ENCODE assay signal across 20 cellular contexts in genomic region chr7:17624379-17624778, GRCh38.
"Had no signal": no experiment of that assay in that cellular context is flagged by ENCODE, and none has a peak within 500 bp of the region (broad histone marks: within the 10 kb centered on the region; RNA-seq: fewer than 3 reads in every experiment).

No MANE protein-coding gene starts in this region.

- DNase-seq: activated CD4-positive, alpha-beta T cell treated with anti-CD3 and anti-CD28 coated beads, Interleukin-2, amount 10 ng/mL, durations not matched to agents 24 days and 14 days; activated CD8-positive, alpha-beta T cell treated with anti-CD3 and anti-CD28 coated beads for 36 hours; activated naive CD4-positive, alpha-beta T cell treated with Interleukin-2 at 50 U/mL for 16 hours; activated naive CD8-positive, alpha-beta T cell treated with anti-CD3 and anti-CD28 coated beads, Interleukin-2, amount 10 ng/mL, durations not matched to agents 7 days and 5 days; activated T-cell treated with anti-CD3 and anti-CD28 coated beads, Interleukin-2, amount 50 U/mL, for 24 hours; central memory CD4-positive, alpha-beta T cell; endodermal cell; gastrocnemius medialis; heart left ventricle; kidney; left lung; naive B cell; sigmoid colon; stimulated activated CD4-positive, alpha-beta T cell treated with anti-CD3 and anti-CD28 coated beads, Interleukin-12 subunit alpha, Interleukin-12 subunit beta, amount 100 ng/mL, for 4 hours; stimulated activated CD4-positive, alpha-beta T cell treated with anti-CD3 and anti-CD28 coated beads, Interleukin-1b, Interleukin-23, amount 100 ng/mL, for 48 hours; stimulated activated CD8-positive, alpha-beta memory T cell treated with anti-CD3 and anti-CD28 coated beads, Interleukin-4, amount 100 ng/mL, for 48 hours; stimulated activated naive CD4-positive, alpha-beta T cell; T1000; tibial artery had no signal

- H3K27ac ChIP-seq: gastrocnemius medialis, heart left ventricle, left lung, parathyroid adenoma, sigmoid colon, tibial artery had no signal

- ATAC-seq: activated CD8-positive, alpha-beta T cell treated with anti-CD3 and anti-CD28 coated beads for 36 hours; gastrocnemius medialis; heart left ventricle had no signal

- H3K36me3 ChIP-seq: gastrocnemius medialis, heart left ventricle, left lung, sigmoid colon, tibial artery had no signal

- H3K4me1 ChIP-seq: gastrocnemius medialis, left lung, parathyroid adenoma, sigmoid colon had no signal

- H3K79me2 ChIP-seq: parathyroid adenoma had no signal

- H2AFZ ChIP-seq: parathyroid adenoma had no signal

- H3K9ac ChIP-seq: parathyroid adenoma had no signal

- H3K27me3 ChIP-seq: gastrocnemius medialis, heart left ventricle, left lung, sigmoid colon, tibial artery had no signal

- H3K4me3 ChIP-seq: gastrocnemius medialis, heart left ventricle, left lung, sigmoid colon, tibial artery had no signal

- H3K9me3 ChIP-seq: gastrocnemius medialis, heart left ventricle, left lung, sigmoid colon, tibial artery had no signal
